ENCODE assay signal across 10 cellular contexts in the genomic region with DNA sequence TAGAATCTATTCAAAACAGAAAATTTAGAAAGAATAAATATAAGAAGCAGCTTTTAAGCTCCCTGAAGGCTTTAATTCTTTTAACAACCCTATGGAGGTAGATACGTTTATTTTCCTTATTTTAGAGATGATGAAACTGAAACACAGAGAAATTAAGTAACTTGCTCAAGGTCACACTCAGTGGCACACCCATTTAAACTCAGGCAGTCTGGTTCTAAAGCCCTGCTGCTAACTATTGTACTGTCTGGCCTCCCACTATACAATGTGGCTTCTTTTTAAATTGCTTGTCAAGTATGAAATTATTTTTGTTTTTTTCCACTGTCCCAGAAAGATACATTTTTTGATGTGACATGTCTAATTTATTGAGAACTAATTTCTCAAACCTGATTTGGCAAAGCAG. TPM values are rescaled to one million over a fixed set of nuclear protein-coding genes. Genes with fewer than 3 reads are reported as not detected.
DNase-seq lines count a peak whose midpoint lies in the region; ATAC-seq and TF ChIP-seq lines count a peak whose summit lies in the region.
"Had no signal": no experiment of that assay in that cellular context is flagged by ENCODE, and none has a peak within 500 bp of the region (broad histone marks: within the 10 kb centered on the region; RNA-seq: fewer than 3 reads in every experiment).

No MANE protein-coding gene starts in this region.

- peaks cover 42% of the 10 kb centered on the region for H3K36me3 Mint-ChIP-seq in activated CD4-positive, alpha-beta T cell treated with anti-CD3 and anti-CD28 coated beads for 36 hours (ENCODE audit: low read depth)

- POLR2A ChIA-PET in activated CD4-positive, alpha-beta T cell treated with anti-CD3 and anti-CD28 coated beads for 36 hours (lab: Charles Lee): interaction anchor here (0.6 kb wide), 2 partner anchors 45 to 162 kb away, joined by 3 to 5 read pairs; no protein-coding TSS in a partner anchor

- DNase-seq in activated CD4-positive, alpha-beta T cell treated with anti-CD3 and anti-CD28 coated beads for 36 hours: no peak
- DNase-seq in activated CD4-positive, alpha-beta T cell treated with anti-CD3 and anti-CD28 coated beads, Interleukin-2, amount 50 U/mL, for 4 hours: no peak
- no peak for DNase-seq in SK-N-MC (ENCODE audit: low read depth, low spot score)
- peak; percentile 23 for DNase-seq in fibroblast of peridontal ligament (ENCODE audit: extremely low read depth)
- DNase-seq in spleen: no peak
- DNase-seq in A172 (ENCODE audit: low spot score): no peak
- no peak for DNase-seq in RKO (ENCODE audit: low spot score)
- DNase-seq: activated gamma-delta T cell had no signal

- peaks cover 38% of the 10 kb centered on the region for H3K36me3 ChIP-seq in SK-N-MC (ENCODE audit: insufficient read depth, low read length)
- H3K36me3 ChIP-seq in spleen: peaks cover 0 to 16% (median 0%) of the 10 kb centered on the region in 6 donors

- no peaks in the 10 kb centered on the region for H3K9me3 Mint-ChIP-seq in activated CD4-positive, alpha-beta T cell treated with anti-CD3 and anti-CD28 coated beads for 36 hours (ENCODE audit: low read depth)

- intact Hi-C loops in activated CD4-positive, alpha-beta T cell treated with anti-CD3 and anti-CD28 coated beads for 36 hours (cut with DNase I, micrococcal nuclease): loop anchor here in 1 of 2 experiments (2.0 to 5.0 kb wide), 2 partner anchors 36 to 134 kb away; no protein-coding TSS in a partner anchor
- intact Hi-C loops in spleen (cut with DNase I; ENCODE audit: low total_unique reads): loop anchor here (10.0 kb wide), 1 partner anchor 112 kb away; the partner anchor contains the start of gene ECI2

- CTCF ChIA-PET in activated CD4-positive, alpha-beta T cell treated with anti-CD3 and anti-CD28 coated beads for 36 hours (lab: Charles Lee): interaction anchor here (0.9 to 1.9 kb wide), 8 partner anchors 10 to 282 kb away, joined by 3 to 6 read pairs (median 3); no protein-coding TSS in a partner anchor

- peak overlapping the region; percentile 95 for H3K4me3 Mint-ChIP-seq in activated CD4-positive, alpha-beta T cell treated with anti-CD3 and anti-CD28 coated beads for 36 hours

- no peak for ATAC-seq in activated CD4-positive, alpha-beta T cell treated with anti-CD3 and anti-CD28 coated beads for 36 hours
- ATAC-seq in HG02588 (IDR thresholded peaks at IDR 0.05; ENCODE audit: unreplicated experiment): no peak

- H3K27ac ChIP-seq in SK-N-MC: no peak overlapping the region
- peak overlapping the region in 6 of 8 donors; percentile 21 to 98 (median 96) for H3K27ac ChIP-seq in spleen

- H3K9me3 ChIP-seq in SK-N-MC (ENCODE audit: low read depth, low read length): no peaks in the 10 kb centered on the region
- H3K9me3 ChIP-seq in spleen: no peaks in the 10 kb centered on the region

- H3K27ac Mint-ChIP-seq in activated CD4-positive, alpha-beta T cell treated with anti-CD3 and anti-CD28 coated beads for 36 hours: peak overlapping the region; percentile 97

- H3K27me3 Mint-ChIP-seq in activated CD4-positive, alpha-beta T cell treated with anti-CD3 and anti-CD28 coated beads for 36 hours: no peaks in the 10 kb centered on the region

- TF ChIP-seq CTCF in spleen (IDR thresholded peaks at IDR 0.05 in 8 of 11, conservative IDR thresholded peaks at IDR 0.05 in 3 of 11): no peak

- peaks cover 52% of the 10 kb centered on the region for H3K4me1 Mint-ChIP-seq in activated CD4-positive, alpha-beta T cell treated with anti-CD3 and anti-CD28 coated beads for 36 hours

- 0 to 16% (median 5%) methylated on average over 1 of the region's 1 CpG for WGBS in spleen, 5 donors

- peak overlapping the region; percentile 95 for H3K4me3 ChIP-seq in SK-N-MC
- peak overlapping the region in 3 of 8 donors; percentile 83 to 87 (median 84) for H3K4me3 ChIP-seq in spleen

- H3K4me1 ChIP-seq in spleen: peaks cover 36 to 90% (median 81%) of the 10 kb centered on the region in 6 donors

- no peaks in the 10 kb centered on the region for H3K27me3 ChIP-seq in spleen (replicated peaks in 1 of 7)

- no peak for TF ChIP-seq POLR2A in spleen (IDR thresholded peaks at IDR 0.05)

- peak overlapping the region; percentile 97 for H3K9ac ChIP-seq in SK-N-MC (ENCODE audit: insufficient read length)

RNA-seq across cellular contexts. Expression of gene FAM217A, which starts 55.7 kb away (rescaled TPM):
- total RNA-seq in activated CD4-positive, alpha-beta T cell treated with anti-CD3 and anti-CD28 coated beads for 36 hours: not detected
- total RNA-seq in spleen: not detected
- polyA plus RNA-seq in spleen: not detected
- total RNA-seq in A172 (2014; rRNA removed; shearing (Covaris generic)): not detected in 2 replicates
- polyA plus RNA-seq: BJ had no signal
